Comparison of ENCODE assay signal across 33 cellular contexts in the genomic region with DNA sequence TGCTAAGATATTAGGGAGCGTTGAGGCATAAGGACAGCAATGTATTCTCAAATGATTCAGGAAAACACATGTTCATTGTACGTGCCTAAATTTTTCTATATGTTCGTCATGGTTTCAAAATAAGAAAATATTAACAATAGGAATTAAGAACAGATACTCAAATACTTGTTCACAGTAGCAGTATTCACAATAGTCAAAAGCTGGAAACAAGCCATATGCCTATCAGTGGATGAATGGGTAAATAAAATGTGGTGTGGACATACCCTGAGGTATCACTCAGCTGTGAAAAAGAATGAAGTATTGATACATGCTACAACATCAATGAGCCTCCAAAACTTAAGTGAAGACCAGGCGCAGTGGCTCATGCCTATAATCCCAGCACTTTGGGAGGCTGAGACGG.
"Had no signal": no experiment of that assay in that cellular context is flagged by ENCODE, and none has a peak within 500 bp of the region (broad histone marks: within the 10 kb centered on the region; RNA-seq: fewer than 3 reads in every experiment).

No MANE protein-coding gene starts in this region.

- DNase-seq: Kasumi-1, KG1, MG63, MM.1S, MV-4-11, NCI-H1048, NCI-H1092, NCI-H1092 treated with DMSO at 0.1 percent for 48 hours, NCI-H1105, NCI-H1105 treated with DMSO at 0.1 percent for 48 hours, NCI-H1417, NCI-H1417 treated with DMSO at 0.1 percent for 48 hours, NCI-H1436, NCI-H1436 treated with DMSO at 0.1 percent for 48 hours, NCI-H146, NCI-H1694, NCI-H1694 treated with DMSO at 0.1 percent for 48 hours, NCI-H187, NCI-H187 treated with DMSO at 0.1 percent for 48 hours, NCI-H1930, NCI-H2029, NCI-H2029 treated with DMSO at 0.1 percent for 48 hours, NCI-H2081, NCI-H2081 treated with DMSO at 0.1 percent for 48 hours, NCI-H2107, NCI-H2171, NCI-H2171 treated with DMSO at 0.1 percent for 48 hours, NCI-H2227 treated with DMSO at 0.1 percent for 48 hours, NCI-H226, NCI-H345, NCI-H446, NCI-H446 treated with DMSO at 0.1 percent for 48 hours had no signal

- H3K9me3 ChIP-seq: MG63 had no signal

- H3K36me3 ChIP-seq: MG63 had no signal

- H3K27ac ChIP-seq: KMS-11 had no signal

- H3K27me3 ChIP-seq: MG63 had no signal

- H3K9ac ChIP-seq: KMS-11 had no signal

- H3K4me3 ChIP-seq: MG63 had no signal

- H3K4me2 ChIP-seq: KMS-11 had no signal
